In genomic region chr7:55254596-55255500, GRCh38 we compare ENCODE assay signal across 1 cellular context.
TF ChIP-seq lines count a peak whose summit lies in the region.

No MANE protein-coding gene starts in this region.

TF ChIP-seq in HepG2, 621 proteins besides CTCF, POLR2A, EP300 and RAD21 (continued from another document):
- TF ChIP-seq ARID5B (CRISPR knock-in tag; IDR thresholded peaks at IDR 0.05) (peak; percentile 27; the same call in 1 of the 2 replicates), MBNL3 (CRISPR knock-in tag; conservative IDR thresholded peaks at IDR 0.05) (no peak), ZNF510 (CRISPR knock-in tag; IDR thresholded peaks at IDR 0.05; ENCODE audit: low read depth) (peak; percentile 44; the same call in 1 of the 2 replicates), SMC3 (IDR thresholded peaks at IDR 0.05; ENCODE audit: low read length) (peak; percentile 27; the same call in 1 of the 2 replicates), PHB2 (IDR thresholded peaks at IDR 0.05; ENCODE audit: partially characterized antibody) (no peak), ASH2L (IDR thresholded peaks at IDR 0.05; ENCODE audit: insufficient read length, low read depth, low read length) (no peak), ZNF264 (CRISPR knock-in tag; IDR thresholded peaks at IDR 0.05) (no peak), ZNF335 (CRISPR knock-in tag; IDR thresholded peaks at IDR 0.05) (no peak), JARID2 (CRISPR knock-in tag; IDR thresholded peaks at IDR 0.05; ENCODE audit: insufficient replicate concordance) (no peak), ELF3 (CRISPR knock-in tag; IDR thresholded peaks at IDR 0.05) (no peak), NR2C2 (CRISPR knock-in tag; IDR thresholded peaks at IDR 0.05; ENCODE audit: borderline replicate concordance) (0 out of 2 replicates have a peak, but pooled peaks have one; percentile 4), DNMT1 (CRISPR knock-in tag; IDR thresholded peaks at IDR 0.05) (no peak; the same call in 1 of the 2 replicates), ZNF446 (CRISPR knock-in tag; IDR thresholded peaks at IDR 0.05) (0 out of 2 replicates have a peak, but pooled peaks have one; percentile 59), ZNF337 (CRISPR knock-in tag; IDR thresholded peaks at IDR 0.05; ENCODE audit: borderline replicate concordance, low read depth) (0 out of 2 replicates have a peak, but pooled peaks have one; percentile 42), ZNF263 (CRISPR knock-in tag; IDR thresholded peaks at IDR 0.05) (peak; percentile 79), MYNN (CRISPR knock-in tag; IDR thresholded peaks at IDR 0.05; ENCODE audit: low read depth) (no peak), YEATS4 (CRISPR knock-in tag; IDR thresholded peaks at IDR 0.05; ENCODE audit: borderline replicate concordance) (no peak), KDM4B (CRISPR knock-in tag; IDR thresholded peaks at IDR 0.05) (no peak), PAXIP1 (CRISPR knock-in tag; conservative IDR thresholded peaks at IDR 0.05) (peak; percentile 30; the same call in 1 of the 2 replicates), HNF1B (CRISPR knock-in tag; IDR thresholded peaks at IDR 0.05) (peak; percentile 48; the same call in 1 of the 2 replicates), ZNF367 (CRISPR knock-in tag; IDR thresholded peaks at IDR 0.05; ENCODE audit: borderline replicate concordance) (no peak), ZNF280B (CRISPR knock-in tag; IDR thresholded peaks at IDR 0.05; ENCODE audit: borderline replicate concordance) (peak; percentile 68), SKI (IDR thresholded peaks at IDR 0.05; ENCODE audit: partially characterized antibody) (no peak), GABPB1 (CRISPR knock-in tag; IDR thresholded peaks at IDR 0.05) (peak; percentile 65; the same call in 1 of the 2 replicates), CEBPB (IDR thresholded peaks at IDR 0.05; ENCODE audit: borderline replicate concordance, low read depth, low read length) (no peak), ZNF383 (CRISPR knock-in tag; IDR thresholded peaks at IDR 0.05; ENCODE audit: borderline replicate concordance) (peak; percentile 58; the same call in 1 of the 2 replicates), ZC3H13 (CRISPR knock-in tag; IDR thresholded peaks at IDR 0.05) (no peak), IKZF4 (CRISPR knock-in tag; IDR thresholded peaks at IDR 0.05; ENCODE audit: borderline replicate concordance, low read depth, not compliant biosample characterization) (peak; percentile 71), ZNF784 (CRISPR knock-in tag; IDR thresholded peaks at IDR 0.05; ENCODE audit: borderline replicate concordance) (no peak; the same call in 1 of the 2 replicates), ZNF782 (CRISPR knock-in tag; IDR thresholded peaks at IDR 0.05; ENCODE audit: borderline replicate concordance) (peak; percentile 76; the same call in 1 of the 2 replicates), BORCS8-MEF2B (CRISPR knock-in tag; IDR thresholded peaks at IDR 0.05) (peak; percentile 80), ZFP36L1 (CRISPR knock-in tag; IDR thresholded peaks at IDR 0.05) (peak; percentile 68; the same call in 1 of the 2 replicates), TEAD3 (CRISPR knock-in tag; optimal IDR thresholded peaks at IDR 0.05; ENCODE audit: borderline replicate concordance) (no peak), PRDM15 (CRISPR knock-in tag; IDR thresholded peaks at IDR 0.05) (no peak)
TF ChIP-seq in HepG2: peak in this region for 138.
